19 cellular contexts compared by ENCODE assay signal in genomic region chr10:13018171-13018570, GRCh38. TPM values are rescaled to one million over a fixed set of nuclear protein-coding genes. Genes with fewer than 3 reads are reported as not detected.
DNase-seq lines count a peak whose midpoint lies in the region; ATAC-seq, FAIRE-seq and TF ChIP-seq lines count a peak whose summit lies in the region.
"Had no signal": no experiment of that assay in that cellular context is flagged by ENCODE, and none has a peak within 500 bp of the region (broad histone marks: within the 10 kb centered on the region; RNA-seq: fewer than 3 reads in every experiment).

No MANE protein-coding gene starts in this region.

- no peak for TF ChIP-seq RAD21 in IMR-90 (IDR thresholded peaks at IDR 0.05; ENCODE audit: low read length)

- no peak overlapping the region for H3K9ac ChIP-seq in IMR-90 (ENCODE audit: low read depth, low read length)
- no peak overlapping the region for H3K9ac ChIP-seq in keratinocyte (ENCODE audit: control insufficient read depth, extremely low read depth, insufficient read depth, low read length)
- H3K9ac ChIP-seq in neural progenitor cell: no peak overlapping the region
- H3K9ac ChIP-seq: SK-N-SH had no signal

- intact Hi-C loops in IMR-90 (cut with micrococcal nuclease): no loop called here

- peaks cover 13% of the 10 kb centered on the region for H3K9me3 Mint-ChIP-seq in chondrocyte (ENCODE audit: low read depth)
- peaks cover 17% of the 10 kb centered on the region for H3K9me3 Mint-ChIP-seq in neural progenitor cell

- peak overlapping the region; percentile 90 for H3K27ac Mint-ChIP-seq in chondrocyte (ENCODE audit: unreplicated experiment)
- no peak overlapping the region for H3K27ac Mint-ChIP-seq in neural progenitor cell

- H3K79me2 ChIP-seq in keratinocyte (ENCODE audit: control insufficient read depth, insufficient read depth, low read length): no peaks in the 10 kb centered on the region
- H3K79me2 ChIP-seq in neural progenitor cell (ENCODE audit: low read depth): no peaks in the 10 kb centered on the region

- no peak overlapping the region for H3K4ac ChIP-seq in IMR-90 (ENCODE audit: low read depth, low read length)

- POLR2A ChIA-PET in IMR-90 (lab: Charles Lee; ENCODE audit: unreplicated experiment): no interaction called here

- peak overlapping the region; percentile 31 for H3K4me3 Mint-ChIP-seq in chondrocyte (ENCODE audit: unreplicated experiment)
- H3K4me3 Mint-ChIP-seq in neural progenitor cell: no peak overlapping the region

- no peak overlapping the region for H2AK5ac ChIP-seq in IMR-90 (ENCODE audit: low read depth, low read length)

- dilution Hi-C loops in IMR-90 (cut with HindIII; ENCODE audit: low sequenced_read_pairs, unreplicated experiment) (no loop called here), keratinocyte (cut with MboI; ENCODE audit: extremely low pct_ligation_motif_present, low sequenced_read_pairs) (no loop called here)

- 20% methylated on average over 1 of the region's 3 CpGs; no CpG with 5 or more reads in 1 of the 2 experiments for WGBS in IMR-90 (ENCODE audit: extremely low coverage in 2 of 2, insufficient read length in 1 of 2), 2 experiments

- no peak for TF ChIP-seq CTCF in IMR-90 (conservative IDR thresholded peaks at IDR 0.05; ENCODE audit: low read depth, low read length)
- no peak for TF ChIP-seq CTCF in chondrocyte (IDR thresholded peaks at IDR 0.05)
- no peak for TF ChIP-seq CTCF in keratinocyte (optimal IDR thresholded peaks at IDR 0.05 in 1 of 3, IDR thresholded peaks at IDR 0.05 in 1 of 3, conservative IDR thresholded peaks at IDR 0.05 in 1 of 3; ENCODE audit: extremely low read depth in 1 of 3, insufficient read depth in 2 of 3, low read length in 3 of 3)
- TF ChIP-seq CTCF in neural progenitor cell (IDR thresholded peaks at IDR 0.05): no peak

- no peak overlapping the region for H3K4me2 ChIP-seq in IMR-90 (ENCODE audit: low read depth, low read length)
- peak overlapping the region; percentile 35 for H3K4me2 ChIP-seq in keratinocyte (ENCODE audit: control insufficient read depth, extremely low read depth, insufficient read depth, low read depth, low read length)
- no peak overlapping the region for H3K4me2 ChIP-seq in neural progenitor cell
- H3K4me2 ChIP-seq: SK-N-SH had no signal

- no peak overlapping the region for H4K5ac ChIP-seq in IMR-90 (ENCODE audit: low read depth, low read length)

- no peak overlapping the region for H3K14ac ChIP-seq in IMR-90 (replicated peaks; ENCODE audit: low read depth, low read length)

- H2AFZ ChIP-seq in IMR-90 (replicated peaks; ENCODE audit: low read length, poor library complexity) (no peak overlapping the region), keratinocyte (ENCODE audit: control insufficient read depth, low read length) (peak overlapping the region; percentile 49), neural progenitor cell (replicated peaks) (no peak overlapping the region)

- H3K9me1 ChIP-seq in IMR-90 (ENCODE audit: insufficient read depth, low read length): no peaks in the 10 kb centered on the region
- H3K9me1 ChIP-seq in keratinocyte (ENCODE audit: control insufficient read depth, extremely low read depth, insufficient read depth, low read length): no peaks in the 10 kb centered on the region

- H3K9me3 ChIP-seq in IMR-90 (ENCODE audit: control insufficient read depth, insufficient read depth, low read length) (peaks cover under 1% of the 10 kb centered on the region), keratinocyte (ENCODE audit: control insufficient read depth, low read depth, low read length) (no peaks in the 10 kb centered on the region), neural progenitor cell (ENCODE audit: low read depth) (no peaks in the 10 kb centered on the region)
- H3K9me3 ChIP-seq: SK-N-SH had no signal

- ATAC-seq in IMR-90 (ENCODE audit: low read depth) (peak; percentile 87), left lobe of liver (no peak), GM21723 (IDR thresholded peaks at IDR 0.05; ENCODE audit: unreplicated experiment) (no peak)
- ATAC-seq: HepG2, Panc1, Right ventricle myocardium inferior had no signal

- H2BK20ac ChIP-seq in IMR-90 (ENCODE audit: low read depth, low read length): no peak overlapping the region

- no peak for TF ChIP-seq POLR2A in IMR-90 (IDR thresholded peaks at IDR 0.05; ENCODE audit: low read depth, low read length)

- BruUV-seq in IMR-90 (replicated peaks; lab: Mats Ljungman, UMichigan): no TSS peak

- H4K91ac ChIP-seq in IMR-90 (ENCODE audit: insufficient read depth, low read depth, low read length): no peak overlapping the region

- no peaks in the 10 kb centered on the region for H4K20me1 ChIP-seq in IMR-90 (ENCODE audit: insufficient read depth, low read length)
- no peaks in the 10 kb centered on the region for H4K20me1 ChIP-seq in keratinocyte (ENCODE audit: control insufficient read depth, extremely low read depth, insufficient read depth, low read length)
- H4K20me1 ChIP-seq in neural progenitor cell (ENCODE audit: low read depth): no peaks in the 10 kb centered on the region

- CTCF ChIA-PET in IMR-90 (lab: Yijun Ruan, JAX): no interaction called here

- no peak overlapping the region for H2BK15ac ChIP-seq in IMR-90 (ENCODE audit: low read depth, low read length)

- no peaks in the 10 kb centered on the region for H3K36me3 ChIP-seq in IMR-90 (ENCODE audit: control insufficient read depth, insufficient read depth, low read length)
- H3K36me3 ChIP-seq in keratinocyte (ENCODE audit: control insufficient read depth in 2 of 2, extremely low read depth in 1 of 2, insufficient read depth in 2 of 2, low read length in 2 of 2): no peaks in the 10 kb centered on the region
- no peaks in the 10 kb centered on the region for H3K36me3 ChIP-seq in neural progenitor cell

- no peak for FAIRE-seq in keratinocyte (lab: Jason Lieb, UNC)
- FAIRE-seq: HepG2 had no signal

- peak overlapping the region; percentile 74; the same call in 1 of the 2 replicates for H3K27ac ChIP-seq in IMR-90 (ENCODE audit: insufficient read depth, low read length)
- H3K27ac ChIP-seq in keratinocyte (ENCODE audit: control insufficient read depth, insufficient read depth, low read length): no peak overlapping the region
- H3K27ac ChIP-seq in neural progenitor cell: no peak overlapping the region

- H3K4me1 Mint-ChIP-seq in chondrocyte (ENCODE audit: low read depth) (peaks cover 39% of the 10 kb centered on the region), neural progenitor cell (peaks cover 8% of the 10 kb centered on the region)

- H2AK9ac ChIP-seq in IMR-90 (replicated peaks; ENCODE audit: low read depth, low read length, poor library complexity): no peak overlapping the region

- no peaks in the 10 kb centered on the region for H3K79me1 ChIP-seq in IMR-90 (ENCODE audit: low read depth in 1 of 2, low read length in 2 of 2)

- H4K8ac ChIP-seq in IMR-90 (ENCODE audit: low read depth in 2 of 2, low read length in 2 of 2): no peak overlapping the region

- H3F3A ChIP-seq in neural progenitor cell (ENCODE audit: low read depth): no peaks in the 10 kb centered on the region

- DNase-seq in IMR-90 (peak; percentile 59), chondrocyte (ENCODE audit: low spot score) (no peak), keratinocyte (ENCODE audit: low read depth, low spot score) (peak; percentile 2), left lobe of liver (ENCODE audit: low spot score) (no peak), ecto neural progenitor cell (ENCODE audit: low spot score) (no peak), neural progenitor cell (ENCODE audit: low spot score) (no peak)
- DNase-seq: C1 segment of cervical spinal cord, DMS153, H7, Kasumi-1, MV-4-11, NCI-H1417 treated with DMSO at 0.1 percent for 48 hours, NCI-H2081 treated with DMSO at 0.1 percent for 48 hours, NCI-H748 treated with DMSO at 0.1 percent for 48 hours, SK-N-SH had no signal

- H3K23ac ChIP-seq in IMR-90 (ENCODE audit: low read depth, low read length): no peak overlapping the region

- no peak overlapping the region for H3K56ac ChIP-seq in IMR-90 (ENCODE audit: extremely low read depth, insufficient read depth, low read length)

- peaks cover 2% of the 10 kb centered on the region; the same call in 1 of the 2 replicates for H3K4me1 ChIP-seq in IMR-90 (ENCODE audit: control insufficient read depth, insufficient read depth, low read length)
- peaks cover 9% of the 10 kb centered on the region for H3K4me1 ChIP-seq in keratinocyte (ENCODE audit: control insufficient read depth, extremely low read depth, insufficient read depth, low read length)
- H3K4me1 ChIP-seq in neural progenitor cell: no peaks in the 10 kb centered on the region

- H3K27me3 ChIP-seq in IMR-90 (ENCODE audit: control insufficient read depth, insufficient read depth, low read length): no peaks in the 10 kb centered on the region
- no peaks in the 10 kb centered on the region for H3K27me3 ChIP-seq in keratinocyte (ENCODE audit: control insufficient read depth, extremely low read depth, insufficient read depth, low read length)
- no peaks in the 10 kb centered on the region for H3K27me3 ChIP-seq in neural progenitor cell

- H3K36me3 Mint-ChIP-seq in chondrocyte (ENCODE audit: low read depth) (peaks cover 2% of the 10 kb centered on the region), neural progenitor cell (peaks cover 2% of the 10 kb centered on the region)

- 0 out of 2 replicates have a peak overlapping the region, but pooled peaks have one; percentile 61 for H3K18ac ChIP-seq in IMR-90 (ENCODE audit: low read depth, low read length)

- H3K27me3 Mint-ChIP-seq in chondrocyte (ENCODE audit: low read depth) (no peaks in the 10 kb centered on the region), neural progenitor cell (ENCODE audit: insufficient read depth, low read depth) (peaks cover 3% of the 10 kb centered on the region)

- in situ Hi-C loops in IMR-90 (cut with MboI; ENCODE audit: low sequenced_read_pairs): no loop called here

- no peak overlapping the region for H2BK5ac ChIP-seq in IMR-90 (ENCODE audit: low read depth, low read length, poor library complexity, severe bottlenecking)

- no peak overlapping the region for H2BK120ac ChIP-seq in IMR-90 (ENCODE audit: low read depth, low read length)

- H3K4me3 ChIP-seq in IMR-90 (ENCODE audit: insufficient read depth, low read depth, low read length) (no peak overlapping the region), keratinocyte (ENCODE audit: control insufficient read depth in 2 of 3, extremely low read depth in 1 of 3, insufficient read depth in 2 of 3, low read depth in 1 of 3, low read length in 3 of 3) (no peak overlapping the region), neural progenitor cell (no peak overlapping the region)

RNA-seq across cellular contexts. Expression of gene CCDC3, which starts 16.7 kb away (rescaled TPM):
- under 0.01 and 0.36 TPM in 2 replicates for total RNA-seq in IMR-90 (2012; rRNA removed)
- 0.24 and 0.29 TPM in 2 replicates for polyA plus RNA-seq in IMR-90 (2012; rRNA removed)
- 0.13 and 0.20 TPM in 2 replicates for polyA plus RNA-seq in IMR-90 (2012; cell fraction: cytosol; rRNA removed)
- polyA plus RNA-seq in IMR-90 (2012; cell fraction: nucleus; rRNA removed; ENCODE audit: low replicate concordance): 0.11 and 0.13 TPM in 2 replicates
- 32.4 to 145 TPM (median 141 TPM) in 3 replicates for total RNA-seq in chondrocyte
- polyA plus RNA-seq in keratinocyte: 0.25 to 0.39 TPM (median 0.35 TPM) in 3 replicates
- not detected for polyA plus RNA-seq in keratinocyte (2011; ENCODE audit: low read depth)
- 0.29 and 0.30 TPM in 2 replicates for polyA plus RNA-seq in keratinocyte (2011; cell fraction: cytosol; rRNA removed)
- 0.09 and 0.12 TPM in 2 replicates for polyA plus RNA-seq in keratinocyte (2011; cell fraction: nucleus; rRNA removed)
- polyA plus RNA-seq in keratinocyte (2012; ENCODE audit: low replicate concordance): 0.29 and 0.66 TPM in 2 replicates
- polyA minus RNA-seq in keratinocyte: 0.07 to 0.85 TPM in 2 of 3 replicates, not detected in the other
- not detected for polyA minus RNA-seq in keratinocyte (2011; cell fraction: cytosol; rRNA and poly(A)+ RNA removed)
- not detected in 2 replicates for polyA minus RNA-seq in keratinocyte (2011; cell fraction: nucleus; rRNA and poly(A)+ RNA removed)
- total RNA-seq in left lobe of liver: 5.3 TPM
- total RNA-seq in neural progenitor cell (ENCODE audit: low replicate concordance): 0.87 TPM in 1 of 2 replicates, not detected in the other
- total RNA-seq: HepG2 had no signal
- polyA plus RNA-seq: HepG2 had no signal

Comparison
In these comparisons a context has a peak if more than half of its experiments do, and no peak if none do; other contexts are left out.
1. DNase-seq: peak in IMR-90 (single experiment) and keratinocyte (single experiment); none in chondrocyte (single experiment), left lobe of liver (single experiment), ecto neural progenitor cell (single experiment) and neural progenitor cell (single experiment).